Comparison of ENCODE assay signal across 8 cellular contexts in the genomic region with DNA sequence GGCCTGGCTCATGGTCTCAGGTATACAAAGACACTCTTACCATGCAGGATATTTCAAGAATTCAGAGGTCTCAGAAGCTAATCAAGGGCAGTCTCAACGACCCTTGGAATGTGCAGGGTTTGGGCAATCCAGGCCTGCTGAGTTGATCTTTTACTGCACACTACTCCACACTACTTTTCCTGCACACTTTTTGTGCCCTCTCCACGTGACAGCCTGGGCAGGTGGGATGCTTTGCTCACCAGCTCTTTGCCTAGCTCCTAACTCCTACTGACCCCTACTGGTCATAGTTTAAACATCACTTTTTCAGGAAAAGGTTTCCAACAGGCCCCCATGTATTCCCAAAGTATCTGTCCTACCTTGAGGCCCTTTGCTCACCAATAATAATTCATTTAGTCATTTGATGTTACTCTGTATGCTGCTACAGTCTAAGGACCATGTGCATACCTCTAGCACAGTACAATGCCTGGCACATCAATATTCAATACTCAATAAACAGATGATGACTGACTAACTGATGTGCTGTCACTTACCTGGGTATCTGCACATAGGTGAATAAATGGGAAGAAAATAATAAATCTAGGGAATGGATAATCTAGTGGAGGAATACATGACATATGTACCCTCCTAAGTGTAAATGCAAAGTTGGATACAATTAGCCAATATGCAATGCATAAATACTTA. TPM values are rescaled to one million over a fixed set of nuclear protein-coding genes. Genes with fewer than 3 reads are reported as not detected.
DNase-seq lines count a peak whose midpoint lies in the region; ATAC-seq and TF ChIP-seq lines count a peak whose summit lies in the region.

No MANE protein-coding gene starts in this region.

- no peak overlapping the region for H3K4me3 ChIP-seq in HAP-1
- no peak overlapping the region for H3K4me3 ChIP-seq in kidney epithelial cell (ENCODE audit: low read depth, low read length)
- no peak overlapping the region for H3K4me3 ChIP-seq in suprapubic skin

- H3K9me3 ChIP-seq in HAP-1, result no peaks in the 10 kb centered on the region
- H3K9me3 ChIP-seq in suprapubic skin, result no peaks in the 10 kb centered on the region

- no peak overlapping the region for H3K27ac ChIP-seq in suprapubic skin

- 37% methylated on average over 2 of the region's 2 CpGs for WGBS in suprapubic skin

- in situ Hi-C loops in HAP-1 (cut with MboI; ENCODE audit: low sequenced_read_pairs), result no loop called here

- H3K36me3 ChIP-seq in HAP-1 (replicated peaks) (no peaks in the 10 kb centered on the region), kidney epithelial cell (ENCODE audit: control insufficient read depth, insufficient read depth, low read length) (no peaks in the 10 kb centered on the region), suprapubic skin (no peaks in the 10 kb centered on the region)

- no peak for TF ChIP-seq EP300 in suprapubic skin (IDR thresholded peaks at IDR 0.05)

- H3K4me1 ChIP-seq in HAP-1 (peaks cover 3% of the 10 kb centered on the region; the same call in 1 of the 2 replicates), suprapubic skin (peaks cover 13% of the 10 kb centered on the region)

- TF ChIP-seq POLR2A in suprapubic skin (IDR thresholded peaks at IDR 0.05), result no peak

- TF ChIP-seq CTCF in kidney epithelial cell (IDR thresholded peaks at IDR 0.05; ENCODE audit: insufficient read depth, low read length, poor library complexity, severe bottlenecking), result peak; percentile 54
- peak in 1 of 2 donors; percentile 24 for TF ChIP-seq CTCF in suprapubic skin (IDR thresholded peaks at IDR 0.05)

- H3K27me3 ChIP-seq in HAP-1 (ENCODE audit: low read depth), result peaks cover 13% of the 10 kb centered on the region
- H3K27me3 ChIP-seq in kidney epithelial cell (ENCODE audit: control insufficient read depth, insufficient read depth, low read length), result peaks cover 7% of the 10 kb centered on the region
- peaks cover under 1% of the 10 kb centered on the region for H3K27me3 ChIP-seq in suprapubic skin

- no peak for ATAC-seq in GM19452 (IDR thresholded peaks at IDR 0.05; ENCODE audit: unreplicated experiment)
- no peak for ATAC-seq in HG03442 (IDR thresholded peaks at IDR 0.05; ENCODE audit: unreplicated experiment)

- DNase-seq in COLO829 (ENCODE audit: low spot score) (peak; percentile 63), HAP-1 (ENCODE audit: low spot score in 2 of 2) (peak; percentile 11 to 26), SKM-1 treated with dmso at 0.1 percent for 144 hours (lab: John Stamatoyannopoulos, UW; ENCODE audit: unreplicated experiment) (peak; percentile 57), kidney epithelial cell (ENCODE audit: low read depth) (no peak), suprapubic skin (ENCODE audit: low spot score in 2 of 2) (no peak), foreskin melanocyte (no peak)

RNA-seq across cellular contexts. Expression of a gene that starts 9.6 kb away (rescaled TPM):
- 67.3 and 73.0 TPM in 2 replicates for total RNA-seq in kidney epithelial cell
- total RNA-seq in suprapubic skin, result 10 to 100 TPM; 39.6 to 89.6 (median 75.0) TPM

RNA-seq across cellular contexts. Expression of a gene that starts 11.8 kb away (rescaled TPM):
- total RNA-seq in kidney epithelial cell (not detected in 2 replicates), suprapubic skin (under 1 TPM in 1 of 4 donors, not detected in 3; 0.49 TPM)

RNA-seq across cellular contexts. Expression of a gene that starts 36.3 kb away (rescaled TPM):
- total RNA-seq in kidney epithelial cell, result 0.04 and 0.14 TPM in 2 replicates
- total RNA-seq in suprapubic skin, result 1 to 10 TPM; 2.7 to 5.5 (median 3.9) TPM

Comparison
In these comparisons a context has a peak if more than half of its experiments do, and no peak if none do; other contexts are left out.
1. DNase-seq: peak in COLO829 (single experiment), HAP-1 (2 of 2) and SKM-1 treated with dmso at 0.1 percent for 144 hours (single experiment); none in kidney epithelial cell (single experiment), suprapubic skin (0 of 2) and foreskin melanocyte (single experiment).